ENCODE assay signal across 8 cellular contexts in genomic region chr12:112380663-112381420, GRCh38. TPM values are rescaled to one million over a fixed set of nuclear protein-coding genes. Genes with fewer than 3 reads are reported as not detected.
DNase-seq lines count a peak whose midpoint lies in the region; ATAC-seq and TF ChIP-seq lines count a peak whose summit lies in the region.

No MANE protein-coding gene starts in this region.

- H3K4me1 ChIP-seq in HEK293 (ENCODE audit: control insufficient read depth, insufficient read depth, low read length) (no peaks in the 10 kb centered on the region), iPS DF 6.9 (ENCODE audit: control insufficient read depth, insufficient read depth, low read length) (peaks cover 3% of the 10 kb centered on the region)

- H3K4me3 ChIP-seq in HEK293 (ENCODE audit: low read depth, low read length) (peak overlapping the region; percentile 88), iPS DF 6.9 (ENCODE audit: low read length) (peak overlapping the region; percentile 85; the same call in 1 of the 2 replicates), skeletal muscle cell (ENCODE audit: low read depth, low read length) (peak overlapping the region; percentile 71)

- H3K36me3 ChIP-seq in HEK293 (ENCODE audit: control insufficient read depth in 2 of 2, insufficient read depth in 1 of 2, low read length in 2 of 2), result no peaks in the 10 kb centered on the region
- H3K36me3 ChIP-seq in iPS DF 6.9 (ENCODE audit: control insufficient read depth, insufficient read depth, low read length), result no peaks in the 10 kb centered on the region

- H3K27me3 ChIP-seq in iPS DF 6.9 (ENCODE audit: control insufficient read depth, insufficient read depth, low read length), result no peaks in the 10 kb centered on the region

- no CpG with 5 or more reads among the region's 34 CpGs for WGBS in iPS DF 6.9 (ENCODE audit: insufficient coverage, insufficient read length)

- CTCF ChIA-PET in HEK293 (lab: Yijun Ruan, JAX), result interaction anchor here (1.0 kb wide), 1 partner anchor 183 kb away, joined by 3 read pairs; no protein-coding TSS in a partner anchor

- no peaks in the 10 kb centered on the region for H3K9me3 Mint-ChIP-seq in activated naive CD4-positive, alpha-beta T cell treated with anti-CD3 and anti-CD28 coated beads, Interleukin-2, amount 50 U/mL, for 72 hours

- H3K36me3 Mint-ChIP-seq in activated naive CD4-positive, alpha-beta T cell treated with anti-CD3 and anti-CD28 coated beads, Interleukin-2, amount 50 U/mL, for 72 hours, result peaks cover 9 to 12% of the 10 kb centered on the region in 2 donors

- TF ChIP-seq CTCF in HEK293 (tag by site-specific recombination; IDR thresholded peaks at IDR 0.05), result no peak

- no peak for ATAC-seq in activated naive CD4-positive, alpha-beta T cell treated with anti-CD3 and anti-CD28 coated beads, Interleukin-2, amount 50 U/mL, for 72 hours
- no peak for ATAC-seq in HG03159 (IDR thresholded peaks at IDR 0.05; ENCODE audit: unreplicated experiment)

- DNase-seq in Ammon's horn (ENCODE audit: low spot score) (peak; percentile 30), iPS DF 6.9 (ENCODE audit: low read depth, low spot score) (no peak), skeletal muscle cell (ENCODE audit: low read depth) (no peak), midbrain (lab: John Stamatoyannopoulos, UW) (no peak), DMS114 treated with DMSO at 0.1 percent for 48 hours (lab: John Stamatoyannopoulos, UW; ENCODE audit: unreplicated experiment) (no peak)
- DNase-seq in activated naive CD4-positive, alpha-beta T cell treated with anti-CD3 and anti-CD28 coated beads, Interleukin-2, amount 50 U/mL, for 72 hours (ENCODE audit: low spot score in 2 of 2), result no peak

- H3K9me3 ChIP-seq in HEK293 (ENCODE audit: control insufficient read depth, insufficient read depth, low read depth, low read length) (no peaks in the 10 kb centered on the region), iPS DF 6.9 (ENCODE audit: control insufficient read depth, insufficient read depth, low read length) (no peaks in the 10 kb centered on the region)

- H3K27ac Mint-ChIP-seq in activated naive CD4-positive, alpha-beta T cell treated with anti-CD3 and anti-CD28 coated beads, Interleukin-2, amount 50 U/mL, for 72 hours, result peak overlapping the region; percentile 89 to 99

- H3K27ac ChIP-seq in HEK293 (ENCODE audit: extremely low read depth, low read depth, low read length) (peak overlapping the region; percentile 88), iPS DF 6.9 (ENCODE audit: low read length) (no peak overlapping the region)

- POLR2A ChIA-PET in HEK293 (lab: Yijun Ruan, JAX), result interaction anchor here (0.7 kb wide), 2 partner anchors 24 to 336 kb away, joined by 3 read pairs; no protein-coding TSS in a partner anchor

TF ChIP-seq in HEK293, 187 proteins besides CTCF, POLR2A, EP300 and RAD21 (continues in another document):
- no peak for TF ChIP-seq ZNF560 (tag by site-specific recombination; IDR thresholded peaks at IDR 0.05; ENCODE audit: borderline replicate concordance)
- TF ChIP-seq WT1 (tag by site-specific recombination; IDR thresholded peaks at IDR 0.05), result 0 out of 2 replicates have a peak, but pooled peaks have one; percentile 51
- 0 out of 2 replicates have a peak, but pooled peaks have one; percentile 43 for TF ChIP-seq ZNF561 (tag by site-specific recombination; IDR thresholded peaks at IDR 0.05; ENCODE audit: borderline replicate concordance)
- 0 out of 2 replicates have a peak, but pooled peaks have one; percentile 7 for TF ChIP-seq ZNF623 (tag by site-specific recombination; IDR thresholded peaks at IDR 0.05)
- no peak for TF ChIP-seq YY2 (tag by site-specific recombination; IDR thresholded peaks at IDR 0.05)
- peak; percentile 99 for TF ChIP-seq ZBTB17 (tag by site-specific recombination; IDR thresholded peaks at IDR 0.05)
- TF ChIP-seq, protein P1, sequence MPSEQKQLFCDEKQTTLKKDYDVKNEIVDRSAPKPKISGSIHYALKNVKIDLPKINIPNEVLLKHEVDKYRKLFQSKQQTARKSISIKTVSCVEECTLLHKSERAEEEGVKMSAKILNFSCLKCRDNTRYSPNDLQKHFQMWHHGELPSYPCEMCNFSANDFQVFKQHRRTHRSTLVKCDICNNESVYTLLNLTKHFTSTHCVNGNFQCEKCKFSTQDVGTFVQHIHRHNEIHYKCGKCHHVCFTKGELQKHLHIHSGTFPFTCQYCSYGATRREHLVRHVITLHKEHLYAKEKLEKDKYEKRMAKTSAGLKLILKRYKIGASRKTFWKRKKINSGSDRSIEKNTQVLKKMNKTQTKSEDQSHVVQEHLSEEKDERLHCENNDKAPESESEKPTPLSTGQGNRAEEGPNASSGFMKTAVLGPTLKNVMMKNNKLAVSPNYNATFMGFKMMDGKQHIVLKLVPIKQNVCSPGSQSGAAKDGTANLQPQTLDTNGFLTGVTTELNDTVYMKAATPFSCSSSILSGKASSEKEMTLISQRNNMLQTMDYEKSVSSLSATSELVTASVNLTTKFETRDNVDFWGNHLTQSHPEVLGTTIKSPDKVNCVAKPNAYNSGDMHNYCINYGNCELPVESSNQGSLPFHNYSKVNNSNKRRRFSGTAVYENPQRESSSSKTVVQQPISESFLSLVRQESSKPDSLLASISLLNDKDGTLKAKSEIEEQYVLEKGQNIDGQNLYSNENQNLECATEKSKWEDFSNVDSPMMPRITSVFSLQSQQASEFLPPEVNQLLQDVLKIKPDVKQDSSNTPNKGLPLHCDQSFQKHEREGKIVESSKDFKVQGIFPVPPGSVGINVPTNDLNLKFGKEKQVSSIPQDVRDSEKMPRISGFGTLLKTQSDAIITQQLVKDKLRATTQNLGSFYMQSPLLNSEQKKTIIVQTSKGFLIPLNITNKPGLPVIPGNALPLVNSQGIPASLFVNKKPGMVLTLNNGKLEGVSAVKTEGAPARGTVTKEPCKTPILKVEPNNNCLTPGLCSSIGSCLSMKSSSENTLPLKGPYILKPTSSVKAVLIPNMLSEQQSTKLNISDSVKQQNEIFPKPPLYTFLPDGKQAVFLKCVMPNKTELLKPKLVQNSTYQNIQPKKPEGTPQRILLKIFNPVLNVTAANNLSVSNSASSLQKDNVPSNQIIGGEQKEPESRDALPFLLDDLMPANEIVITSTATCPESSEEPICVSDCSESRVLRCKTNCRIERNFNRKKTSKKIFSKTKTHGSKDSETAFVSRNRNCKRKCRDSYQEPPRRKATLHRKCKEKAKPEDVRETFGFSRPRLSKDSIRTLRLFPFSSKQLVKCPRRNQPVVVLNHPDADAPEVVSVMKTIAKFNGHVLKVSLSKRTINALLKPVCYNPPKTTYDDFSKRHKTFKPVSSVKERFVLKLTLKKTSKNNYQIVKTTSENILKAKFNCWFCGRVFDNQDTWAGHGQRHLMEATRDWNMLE (tag by site-specific recombination; conservative IDR thresholded peaks at IDR 0.05; ENCODE audit: low read depth), result no peak
- TF ChIP-seq ZNF768 (tag by site-specific recombination; IDR thresholded peaks at IDR 0.05), result peak; percentile 92; the same call in 1 of the 2 replicates
- 0 out of 2 replicates have a peak, but pooled peaks have one; percentile 19 for TF ChIP-seq YY1 (tag by site-specific recombination; IDR thresholded peaks at IDR 0.05)
- no peak for TF ChIP-seq ZNF544 (tag by site-specific recombination; IDR thresholded peaks at IDR 0.05)
- TF ChIP-seq FEZF1 (tag by site-specific recombination; IDR thresholded peaks at IDR 0.05), result peak; percentile 71
- no peak for TF ChIP-seq ZNF791 (tag by site-specific recombination; IDR thresholded peaks at IDR 0.05)
- TF ChIP-seq ZBTB48 (tag by site-specific recombination; IDR thresholded peaks at IDR 0.05), result 0 out of 2 replicates have a peak, but pooled peaks have one; percentile 15
- TF ChIP-seq ZNF514 (tag by site-specific recombination; IDR thresholded peaks at IDR 0.05), result no peak
- 0 out of 2 replicates have a peak, but pooled peaks have one; percentile 5 for TF ChIP-seq GLIS2 (tag by site-specific recombination; IDR thresholded peaks at IDR 0.05)
- peak; percentile 91 for TF ChIP-seq ZNF600 (tag by site-specific recombination; IDR thresholded peaks at IDR 0.05)
- TF ChIP-seq ZNF302 (tag by site-specific recombination; IDR thresholded peaks at IDR 0.05; ENCODE audit: low read depth), result no peak
- TF ChIP-seq, protein P2, sequence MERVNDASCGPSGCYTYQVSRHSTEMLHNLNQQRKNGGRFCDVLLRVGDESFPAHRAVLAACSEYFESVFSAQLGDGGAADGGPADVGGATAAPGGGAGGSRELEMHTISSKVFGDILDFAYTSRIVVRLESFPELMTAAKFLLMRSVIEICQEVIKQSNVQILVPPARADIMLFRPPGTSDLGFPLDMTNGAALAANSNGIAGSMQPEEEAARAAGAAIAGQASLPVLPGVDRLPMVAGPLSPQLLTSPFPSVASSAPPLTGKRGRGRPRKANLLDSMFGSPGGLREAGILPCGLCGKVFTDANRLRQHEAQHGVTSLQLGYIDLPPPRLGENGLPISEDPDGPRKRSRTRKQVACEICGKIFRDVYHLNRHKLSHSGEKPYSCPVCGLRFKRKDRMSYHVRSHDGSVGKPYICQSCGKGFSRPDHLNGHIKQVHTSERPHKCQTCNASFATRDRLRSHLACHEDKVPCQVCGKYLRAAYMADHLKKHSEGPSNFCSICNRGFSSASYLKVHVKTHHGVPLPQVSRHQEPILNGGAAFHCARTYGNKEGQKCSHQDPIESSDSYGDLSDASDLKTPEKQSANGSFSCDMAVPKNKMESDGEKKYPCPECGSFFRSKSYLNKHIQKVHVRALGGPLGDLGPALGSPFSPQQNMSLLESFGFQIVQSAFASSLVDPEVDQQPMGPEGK (tag by site-specific recombination; IDR thresholded peaks at IDR 0.05), result no peak; the same call in 1 of the 2 replicates

RNA-seq across cellular contexts. Expression of gene HECTD4, which starts 1.4 kb away (rescaled TPM):
- total RNA-seq in activated naive CD4-positive, alpha-beta T cell treated with anti-CD3 and anti-CD28 coated beads, Interleukin-2, amount 50 U/mL, for 72 hours, result 10 to 100 TPM; 26.7 to 31.0 TPM

RNA-seq across cellular contexts. Expression of gene RPL6, which starts 28.6 kb away (rescaled TPM):
- total RNA-seq in activated naive CD4-positive, alpha-beta T cell treated with anti-CD3 and anti-CD28 coated beads, Interleukin-2, amount 50 U/mL, for 72 hours, result 1,000 to 10,000 TPM; 1,565 to 2,604 TPM

RNA-seq across cellular contexts. Expression of gene PTPN11, which starts 37.9 kb away (rescaled TPM):
- 100 to 1,000 TPM; 105 to 118 TPM for total RNA-seq in activated naive CD4-positive, alpha-beta T cell treated with anti-CD3 and anti-CD28 coated beads, Interleukin-2, amount 50 U/mL, for 72 hours
